ENCODE assay signal across 23 cellular contexts in the genomic region with DNA sequence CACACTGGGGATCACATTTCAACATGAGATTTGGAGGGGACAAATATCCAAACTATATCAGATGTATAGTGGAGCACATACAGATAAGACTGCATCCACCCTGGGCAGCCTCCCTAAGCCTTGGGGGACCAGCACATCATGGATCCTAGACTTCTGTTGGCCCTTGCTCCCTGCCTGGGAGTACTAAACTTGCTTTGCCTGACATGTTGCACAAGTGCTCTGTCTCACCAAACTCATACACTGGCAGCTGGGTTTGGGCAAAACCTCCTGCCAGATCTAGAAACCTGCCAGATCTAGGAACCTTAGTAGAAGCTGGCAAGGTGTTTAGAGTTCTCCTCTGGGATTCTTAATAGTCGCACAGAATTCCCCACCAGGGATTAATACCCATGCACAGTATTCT.
"Had no signal": no experiment of that assay in that cellular context is flagged by ENCODE, and none has a peak within 500 bp of the region (broad histone marks: within the 10 kb centered on the region; RNA-seq: fewer than 3 reads in every experiment).

No MANE protein-coding gene starts in this region.

- H3K27me3 ChIP-seq: colonic mucosa, esophagus squamous epithelium, gastrocnemius medialis, heart right ventricle had no signal

- H3K9me3 ChIP-seq: colonic mucosa, esophagus squamous epithelium, gastrocnemius medialis, heart right ventricle, left ventricle myocardium inferior, lower lobe of right lung, mucosa of descending colon had no signal

- H3K27ac ChIP-seq: colonic mucosa, epithelial cell of prostate, esophagus squamous epithelium, gastrocnemius medialis, heart right ventricle, left ventricle myocardium inferior, lower lobe of right lung had no signal

- H3K4me3 ChIP-seq: colonic mucosa, esophagus squamous epithelium, gastrocnemius medialis, heart right ventricle, left ventricle myocardium inferior, lower lobe of right lung, mucosa of descending colon had no signal

- H3K36me3 ChIP-seq: colonic mucosa had no signal

- ATAC-seq: effector memory CD8-positive, alpha-beta T cell; esophagus mucosa; gastrocnemius medialis; heart right ventricle; left cardiac atrium; lower lobe of right lung; mucosa of descending colon had no signal

- DNase-seq: colonic mucosa; cortex of kidney; effector CD8-positive, alpha-beta T cell; effector memory CD8-positive, alpha-beta T cell; endodermal cell; erythroblast; esophagus squamous epithelium; foreskin fibroblast; foreskin melanocyte; gastrocnemius medialis; glutamatergic neuron; heart right ventricle; hippocampal formation; left cardiac atrium; left ventricle myocardium inferior; lower lobe of right lung; mesenchymal stem cell; mucosa of descending colon had no signal

- H3K4me1 ChIP-seq: colonic mucosa, gastrocnemius medialis, left ventricle myocardium inferior had no signal

- FAIRE-seq: endometrium, islet of Langerhans, keratinocyte had no signal
